Comparison of ENCODE assay signal across 1 cellular context in genomic region chr2:240105982-240106381, GRCh38.
TF ChIP-seq lines count a peak whose summit lies in the region.

No MANE protein-coding gene starts in this region.

TF ChIP-seq in HepG2, 621 proteins besides CTCF, POLR2A, EP300 and RAD21:
- TF ChIP-seq THYN1 (CRISPR knock-in tag; IDR thresholded peaks at IDR 0.05; ENCODE audit: borderline replicate concordance, low read depth) (no peak), ZNF263 (CRISPR knock-in tag; IDR thresholded peaks at IDR 0.05) (peak; percentile 77)
TF ChIP-seq in HepG2: peak in this region for 1.
